1 cellular context compared by ENCODE assay signal in the genomic region with DNA sequence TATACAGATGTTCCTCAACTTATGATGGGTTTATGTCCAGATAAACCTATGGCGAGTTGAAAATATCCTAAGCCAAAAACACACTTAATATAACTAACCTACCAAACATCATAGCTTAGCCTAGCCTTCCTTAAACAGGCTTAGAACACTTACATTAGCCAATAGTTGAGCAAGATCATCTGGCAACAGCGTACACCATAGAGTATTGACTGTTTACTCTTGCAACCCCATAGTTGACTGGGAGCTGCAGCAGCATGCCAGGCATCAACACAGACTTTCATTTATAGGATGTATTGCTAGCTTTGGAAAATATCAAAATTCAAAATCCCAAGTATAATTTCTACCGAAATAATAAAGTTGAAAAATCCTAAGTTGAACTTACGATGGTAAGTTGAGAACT.
TF ChIP-seq lines count a peak whose summit lies in the region.

No MANE protein-coding gene starts in this region.

TF ChIP-seq in GM23338, 12 proteins besides CTCF, POLR2A, EP300 and RAD21 (continued from another document):
- TF ChIP-seq, protein P1, sequence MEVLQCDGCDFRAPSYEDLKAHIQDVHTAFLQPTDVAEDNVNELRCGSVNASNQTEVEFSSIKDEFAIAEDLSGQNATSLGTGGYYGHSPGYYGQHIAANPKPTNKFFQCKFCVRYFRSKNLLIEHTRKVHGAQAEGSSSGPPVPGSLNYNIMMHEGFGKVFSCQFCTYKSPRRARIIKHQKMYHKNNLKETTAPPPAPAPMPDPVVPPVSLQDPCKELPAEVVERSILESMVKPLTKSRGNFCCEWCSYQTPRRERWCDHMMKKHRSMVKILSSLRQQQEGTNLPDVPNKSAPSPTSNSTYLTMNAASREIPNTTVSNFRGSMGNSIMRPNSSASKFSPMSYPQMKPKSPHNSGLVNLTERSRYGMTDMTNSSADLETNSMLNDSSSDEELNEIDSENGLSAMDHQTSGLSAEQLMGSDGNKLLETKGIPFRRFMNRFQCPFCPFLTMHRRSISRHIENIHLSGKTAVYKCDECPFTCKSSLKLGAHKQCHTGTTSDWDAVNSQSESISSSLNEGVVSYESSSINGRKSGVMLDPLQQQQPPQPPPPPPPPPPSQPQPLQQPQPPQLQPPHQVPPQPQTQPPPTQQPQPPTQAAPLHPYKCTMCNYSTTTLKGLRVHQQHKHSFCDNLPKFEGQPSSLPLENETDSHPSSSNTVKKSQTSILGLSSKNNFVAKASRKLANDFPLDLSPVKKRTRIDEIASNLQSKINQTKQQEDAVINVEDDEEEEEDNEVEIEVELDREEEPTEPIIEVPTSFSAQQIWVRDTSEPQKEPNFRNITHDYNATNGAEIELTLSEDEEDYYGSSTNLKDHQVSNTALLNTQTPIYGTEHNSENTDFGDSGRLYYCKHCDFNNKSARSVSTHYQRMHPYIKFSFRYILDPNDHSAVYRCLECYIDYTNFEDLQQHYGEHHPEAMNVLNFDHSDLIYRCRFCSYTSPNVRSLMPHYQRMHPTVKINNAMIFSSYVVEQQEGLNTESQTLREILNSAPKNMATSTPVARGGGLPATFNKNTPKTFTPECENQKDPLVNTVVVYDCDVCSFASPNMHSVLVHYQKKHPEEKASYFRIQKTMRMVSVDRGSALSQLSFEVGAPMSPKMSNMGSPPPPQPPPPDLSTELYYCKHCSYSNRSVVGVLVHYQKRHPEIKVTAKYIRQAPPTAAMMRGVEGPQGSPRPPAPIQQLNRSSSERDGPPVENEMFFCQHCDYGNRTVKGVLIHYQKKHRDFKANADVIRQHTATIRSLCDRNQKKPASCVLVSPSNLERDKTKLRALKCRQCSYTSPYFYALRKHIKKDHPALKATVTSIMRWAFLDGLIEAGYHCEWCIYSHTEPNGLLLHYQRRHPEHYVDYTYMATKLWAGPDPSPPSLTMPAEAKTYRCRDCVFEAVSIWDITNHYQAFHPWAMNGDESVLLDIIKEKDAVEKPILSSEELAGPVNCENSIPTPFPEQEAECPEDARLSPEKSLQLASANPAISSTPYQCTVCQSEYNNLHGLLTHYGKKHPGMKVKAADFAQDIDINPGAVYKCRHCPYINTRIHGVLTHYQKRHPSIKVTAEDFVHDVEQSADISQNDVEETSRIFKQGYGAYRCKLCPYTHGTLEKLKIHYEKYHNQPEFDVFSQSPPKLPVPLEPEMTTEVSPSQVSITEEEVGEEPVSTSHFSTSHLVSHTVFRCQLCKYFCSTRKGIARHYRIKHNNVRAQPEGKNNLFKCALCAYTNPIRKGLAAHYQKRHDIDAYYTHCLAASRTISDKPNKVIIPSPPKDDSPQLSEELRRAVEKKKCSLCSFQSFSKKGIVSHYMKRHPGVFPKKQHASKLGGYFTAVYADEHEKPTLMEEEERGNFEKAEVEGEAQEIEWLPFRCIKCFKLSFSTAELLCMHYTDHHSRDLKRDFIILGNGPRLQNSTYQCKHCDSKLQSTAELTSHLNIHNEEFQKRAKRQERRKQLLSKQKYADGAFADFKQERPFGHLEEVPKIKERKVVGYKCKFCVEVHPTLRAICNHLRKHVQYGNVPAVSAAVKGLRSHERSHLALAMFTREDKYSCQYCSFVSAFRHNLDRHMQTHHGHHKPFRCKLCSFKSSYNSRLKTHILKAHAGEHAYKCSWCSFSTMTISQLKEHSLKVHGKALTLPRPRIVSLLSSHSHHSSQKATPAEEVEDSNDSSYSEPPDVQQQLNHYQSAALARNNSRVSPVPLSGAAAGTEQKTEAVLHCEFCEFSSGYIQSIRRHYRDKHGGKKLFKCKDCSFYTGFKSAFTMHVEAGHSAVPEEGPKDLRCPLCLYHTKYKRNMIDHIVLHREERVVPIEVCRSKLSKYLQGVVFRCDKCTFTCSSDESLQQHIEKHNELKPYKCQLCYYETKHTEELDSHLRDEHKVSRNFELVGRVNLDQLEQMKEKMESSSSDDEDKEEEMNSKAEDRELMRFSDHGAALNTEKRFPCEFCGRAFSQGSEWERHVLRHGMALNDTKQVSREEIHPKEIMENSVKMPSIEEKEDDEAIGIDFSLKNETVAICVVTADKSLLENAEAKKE (CRISPR knock-in tag; IDR thresholded peaks at IDR 0.05), result no peak
